In the genomic region with DNA sequence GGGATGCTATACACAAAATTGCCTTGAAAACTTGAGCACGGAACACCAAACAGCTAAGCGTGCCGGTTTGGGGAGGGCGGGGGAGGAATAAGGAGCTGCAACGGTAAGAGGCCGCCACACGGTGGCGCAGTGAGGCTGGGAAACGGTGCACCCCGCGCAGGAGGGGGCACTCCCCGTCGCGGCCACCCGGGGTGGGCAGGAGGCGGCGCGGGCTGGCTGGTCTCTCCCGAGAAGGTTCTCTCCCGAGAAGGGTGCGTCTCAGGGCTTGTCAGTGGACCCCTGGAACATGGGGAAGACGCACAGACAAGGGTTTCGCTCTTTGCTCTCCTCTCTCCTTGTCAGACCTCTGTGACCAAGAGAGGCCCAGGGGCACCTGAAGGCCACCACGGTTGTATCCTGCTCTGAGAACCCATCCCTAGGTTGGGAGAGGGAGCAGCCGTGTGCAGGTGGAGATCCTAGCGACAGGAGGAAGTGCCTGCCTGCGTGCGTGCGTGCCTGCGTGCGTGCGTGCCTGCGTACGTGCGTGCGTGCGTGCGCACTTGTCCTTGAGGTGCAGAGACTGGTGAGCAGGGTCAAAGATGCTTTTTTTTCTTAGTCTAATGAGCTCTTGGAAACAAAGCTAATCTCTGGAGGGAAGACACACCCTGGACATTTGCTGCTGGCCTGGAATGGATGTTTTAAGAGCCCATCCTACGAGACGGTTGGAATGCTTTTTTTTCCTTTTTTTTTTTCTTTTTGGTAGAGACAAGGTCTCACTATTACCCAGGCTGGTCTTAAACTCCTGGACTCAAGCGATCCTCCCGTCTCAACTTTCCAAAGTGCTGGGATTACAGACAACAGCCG, we compare ENCODE assay signal across 8 cellular contexts. TPM values are rescaled to one million over a fixed set of nuclear protein-coding genes. Genes with fewer than 3 reads are reported as not detected.
DNase-seq lines count a peak whose midpoint lies in the region; ATAC-seq, FAIRE-seq and TF ChIP-seq lines count a peak whose summit lies in the region.

No MANE protein-coding gene starts in this region.

- peak overlapping the region; percentile 88 for H2AFZ ChIP-seq in endothelial cell of umbilical vein (ENCODE audit: low read depth, low read length)

- H3K79me2 ChIP-seq in endothelial cell of umbilical vein (ENCODE audit: control insufficient read depth, insufficient read depth, low read length): no peaks in the 10 kb centered on the region

- no peaks in the 10 kb centered on the region for H3K9me1 ChIP-seq in endothelial cell of umbilical vein (replicated peaks; ENCODE audit: control insufficient read depth, extremely low read depth, insufficient read depth, low read length)

- intact Hi-C loops in endothelial cell of umbilical vein (cut with micrococcal nuclease): loop anchor here (1.0 kb wide), 3 partner anchors 48 to 89 kb away; no protein-coding TSS in a partner anchor

- peaks cover 18% of the 10 kb centered on the region for H3K27me3 Mint-ChIP-seq in activated CD8-positive, alpha-beta memory T cell treated with anti-CD3 and anti-CD28 coated beads, Interleukin-2, amount 10 ng/mL, durations not matched to agents 7 days and 5 days

- H4K20me1 ChIP-seq in endothelial cell of umbilical vein (replicated peaks; ENCODE audit: control insufficient read depth, extremely low read depth, insufficient read depth, low read length): no peaks in the 10 kb centered on the region

- H3K4me3 Mint-ChIP-seq in activated CD8-positive, alpha-beta memory T cell treated with anti-CD3 and anti-CD28 coated beads, Interleukin-2, amount 10 ng/mL, durations not matched to agents 7 days and 5 days: no peak overlapping the region

- DNase-seq in CD1c-positive myeloid dendritic cell (ENCODE audit: extremely low spot score) (peak; percentile 74), NCI-H82 treated with DMSO at 0.1 percent for 48 hours (lab: John Stamatoyannopoulos, UW; ENCODE audit: unreplicated experiment) (peak; percentile 40), endothelial cell of umbilical vein (ENCODE audit: low read depth, low spot score) (peak; percentile 69), myocyte (ENCODE audit: low read depth) (peak; percentile 73)
- peak; percentile 78 for DNase-seq in activated CD8-positive, alpha-beta memory T cell treated with anti-CD3 and anti-CD28 coated beads, Interleukin-2, amount 10 ng/mL, durations not matched to agents 7 days and 5 days
- peak; percentile 45 to 57 for DNase-seq in stimulated activated CD8-positive, alpha-beta memory T cell treated with anti-CD3 and anti-CD28 coated beads, Interleukin-7, amount 100 ng/mL, for 4 hours (ENCODE audit: low read depth in 2 of 2)

- TF ChIP-seq CTCF in endothelial cell of umbilical vein (IDR thresholded peaks at IDR 0.05; ENCODE audit: extremely low read depth in 1 of 2, insufficient read depth in 1 of 2, low read depth in 1 of 2, low read length in 2 of 2): peak; percentile 86 to 95

- CTCF ChIA-PET in activated CD8-positive, alpha-beta memory T cell treated with anti-CD3 and anti-CD28 coated beads, Interleukin-2, amount 10 ng/mL, durations not matched to agents 7 days and 5 days (lab: Charles Lee): interaction anchor here (0.6 to 3.6 kb wide), 43 partner anchors 8 to 225 kb away, joined by 3 to 62 read pairs (median 4); a partner anchor contains a TSS
- CTCF ChIA-PET in endothelial cell of umbilical vein (lab: Charles Lee): interaction anchor here (0.7 to 3.6 kb wide), 41 partner anchors 10 to 203 kb away, joined by 3 to 80 read pairs (median 5); a partner anchor contains a TSS

- peak; percentile 90 for ATAC-seq in GM19395 (IDR thresholded peaks at IDR 0.05; ENCODE audit: unreplicated experiment)
- ATAC-seq in HG03469 (IDR thresholded peaks at IDR 0.05; ENCODE audit: unreplicated experiment): peak; percentile 79
- ATAC-seq in activated CD8-positive, alpha-beta memory T cell treated with anti-CD3 and anti-CD28 coated beads, Interleukin-2, amount 10 ng/mL, durations not matched to agents 7 days and 5 days: peak; percentile 96

- dilution Hi-C loops in endothelial cell of umbilical vein (cut with MboI; ENCODE audit: extremely low pct_ligation_motif_present, low sequenced_read_pairs): no loop called here

- peak overlapping the region; percentile 22 for H3K27ac ChIP-seq in endothelial cell of umbilical vein (ENCODE audit: insufficient read depth, low read depth, low read length)

- H3K4me1 Mint-ChIP-seq in activated CD8-positive, alpha-beta memory T cell treated with anti-CD3 and anti-CD28 coated beads, Interleukin-2, amount 10 ng/mL, durations not matched to agents 7 days and 5 days: peaks cover 6% of the 10 kb centered on the region

- peak overlapping the region; percentile 51 for H3K9ac ChIP-seq in endothelial cell of umbilical vein (replicated peaks; ENCODE audit: extremely low read depth, insufficient read depth, low read length)

- FAIRE-seq in endothelial cell of umbilical vein (lab: Jason Lieb, UNC): peak; percentile 59

- H3K4me2 ChIP-seq in endothelial cell of umbilical vein (ENCODE audit: insufficient read depth, low read length): peak overlapping the region; percentile 83

- TF ChIP-seq POLR2A in endothelial cell of umbilical vein (IDR thresholded peaks at IDR 0.05; ENCODE audit: low read depth, low read length): no peak

- peak overlapping the region; percentile 14 to 44 (median 27) for H3K4me3 ChIP-seq in endothelial cell of umbilical vein (replicated peaks in 1 of 3; ENCODE audit: insufficient read depth in 1 of 3, low read depth in 1 of 3, low read length in 3 of 3)

- BruUV-seq in endothelial cell of umbilical vein (replicated peaks; lab: Mats Ljungman, UMichigan): no TSS peak

- POLR2A ChIA-PET in endothelial cell of umbilical vein (lab: Charles Lee): interaction anchor here (1.3 kb wide), 1 partner anchor 70 kb away, joined by 4 read pairs; no protein-coding TSS in a partner anchor

- no peaks in the 10 kb centered on the region for H3K36me3 ChIP-seq in endothelial cell of umbilical vein (ENCODE audit: control insufficient read depth in 2 of 2, extremely low read depth in 1 of 2, insufficient read depth in 2 of 2, low read length in 2 of 2)

- H3K9me3 ChIP-seq in endothelial cell of umbilical vein (replicated peaks; ENCODE audit: control insufficient read depth, insufficient read depth, low read length): no peaks in the 10 kb centered on the region

- no peaks in the 10 kb centered on the region for H3K36me3 Mint-ChIP-seq in activated CD8-positive, alpha-beta memory T cell treated with anti-CD3 and anti-CD28 coated beads, Interleukin-2, amount 10 ng/mL, durations not matched to agents 7 days and 5 days

- peak overlapping the region; percentile 56 for H3K27ac Mint-ChIP-seq in activated CD8-positive, alpha-beta memory T cell treated with anti-CD3 and anti-CD28 coated beads, Interleukin-2, amount 10 ng/mL, durations not matched to agents 7 days and 5 days

- no peaks in the 10 kb centered on the region for H3K9me3 Mint-ChIP-seq in activated CD8-positive, alpha-beta memory T cell treated with anti-CD3 and anti-CD28 coated beads, Interleukin-2, amount 10 ng/mL, durations not matched to agents 7 days and 5 days (ENCODE audit: low read depth)

- H3K4me1 ChIP-seq in endothelial cell of umbilical vein (ENCODE audit: control insufficient read depth, extremely low read depth, insufficient read depth, low read length): no peaks in the 10 kb centered on the region

- H3K27me3 ChIP-seq in endothelial cell of umbilical vein (ENCODE audit: control insufficient read depth in 2 of 2, insufficient read depth in 2 of 2, low read length in 2 of 2): peaks cover 2 to 6% of the 10 kb centered on the region in 2 experiments

TF ChIP-seq in endothelial cell of umbilical vein, 7 proteins besides CTCF, POLR2A, EP300 and RAD21:
- TF ChIP-seq GATA2 (IDR thresholded peaks at IDR 0.05; ENCODE audit: insufficient read depth, insufficient read length, low read depth, low read length) (no peak), POLR2AphosphoS5 (IDR thresholded peaks at IDR 0.05; ENCODE audit: insufficient read depth, low read depth, low read length) (no peak), JUN (IDR thresholded peaks at IDR 0.05; ENCODE audit: borderline replicate concordance, insufficient read depth, insufficient read length, low read depth) (no peak), MYC (IDR thresholded peaks at IDR 0.05; ENCODE audit: low read depth, low read length) (no peak), EZH2 (IDR thresholded peaks at IDR 0.05; ENCODE audit: borderline replicate concordance, low read depth, low read length, severe bottlenecking) (no peak), FOS (IDR thresholded peaks at IDR 0.05; ENCODE audit: borderline replicate concordance, insufficient read depth, low read length) (no peak)
- TF ChIP-seq, protein P1, sequence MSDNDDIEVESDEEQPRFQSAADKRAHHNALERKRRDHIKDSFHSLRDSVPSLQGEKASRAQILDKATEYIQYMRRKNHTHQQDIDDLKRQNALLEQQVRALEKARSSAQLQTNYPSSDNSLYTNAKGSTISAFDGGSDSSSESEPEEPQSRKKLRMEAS (IDR thresholded peaks at IDR 0.05; ENCODE audit: insufficient read depth, insufficient read length): no peak

RNA-seq across cellular contexts. Expression of a gene that starts 18.1 kb away (rescaled TPM):
- 1 to 10 TPM; 3.2 to 4.4 TPM for total RNA-seq in activated CD8-positive, alpha-beta memory T cell treated with anti-CD3 and anti-CD28 coated beads, Interleukin-2, amount 10 ng/mL, durations not matched to agents 7 days and 5 days
- total RNA-seq in endothelial cell of umbilical vein (106 and 137 TPM in 2 replicates), myocyte (173 and 229 TPM in 2 replicates)
- polyA plus RNA-seq in endothelial cell of umbilical vein: 67.1 and 78.8 TPM in 2 replicates
- 63.6 and 72.7 TPM in 2 replicates for polyA plus RNA-seq in endothelial cell of umbilical vein (2011; cell fraction: cytosol; rRNA removed)
- polyA plus RNA-seq in endothelial cell of umbilical vein (2011; cell fraction: nucleus; rRNA removed): 125 and 140 TPM in 2 replicates
- polyA plus RNA-seq in endothelial cell of umbilical vein (2012): 72.2 and 84.1 TPM in 2 replicates
- 69.0 and 77.8 TPM in 2 replicates for polyA minus RNA-seq in endothelial cell of umbilical vein
- polyA minus RNA-seq in endothelial cell of umbilical vein (2011; cell fraction: cytosol; rRNA and poly(A)+ RNA removed): not detected
- 34.3 and 47.8 TPM in 2 replicates for polyA minus RNA-seq in endothelial cell of umbilical vein (2011; cell fraction: nucleus; rRNA and poly(A)+ RNA removed)
- 101 TPM for polyA plus RNA-seq in myocyte (2012)

Comparison
In these comparisons a context has a peak if more than half of its experiments do, and no peak if none do; other contexts are left out.
1. Peak in every context shown above with its lines: DNase-seq, ATAC-seq, H3K4me3 ChIP-seq and H3K27ac ChIP-seq.
2. RNA of a gene that starts 18.1 kb away (total RNA-seq): 173 to 229 TPM in myocyte and 106 to 137 TPM in endothelial cell of umbilical vein; 3.2 to 4.4 TPM in activated CD8-positive, alpha-beta memory T cell treated with anti-CD3 and anti-CD28 coated beads, Interleukin-2, amount 10 ng/mL, durations not matched to agents 7 days and 5 days; every median in the first group is over 10 times any median in the second.